ENCODE assay signal across 1 cellular context in the genomic region with DNA sequence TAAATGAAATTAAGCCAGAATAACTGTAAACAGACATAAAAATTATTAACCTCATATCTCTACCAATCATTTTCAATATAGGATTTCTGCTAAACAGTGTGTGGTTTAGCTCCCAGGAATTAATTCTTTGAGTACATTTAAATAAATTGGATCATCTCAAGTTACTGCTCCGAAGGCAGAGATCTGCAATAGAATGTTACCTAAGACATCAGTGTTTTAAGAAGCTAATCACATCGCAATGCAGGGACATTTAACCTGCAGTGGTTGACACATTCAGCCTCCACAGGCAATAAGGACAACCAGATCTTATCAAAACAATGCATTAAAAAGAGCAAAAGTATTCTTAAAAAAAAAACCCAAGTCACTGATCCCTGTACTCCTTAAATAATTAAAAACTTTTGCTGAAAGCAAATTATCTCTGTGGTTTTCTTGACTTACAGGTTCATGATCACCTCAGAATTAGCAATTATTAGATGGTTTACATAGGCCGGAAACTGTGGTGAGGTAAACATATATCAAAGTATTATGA.
TF ChIP-seq lines count a peak whose summit lies in the region.

No MANE protein-coding gene starts in this region.

TF ChIP-seq in HEK293, 187 proteins besides CTCF, POLR2A, EP300 and RAD21 (continued from another document):
- TF ChIP-seq ZNF175 (tag by site-specific recombination; IDR thresholded peaks at IDR 0.05) (no peak), ZNF366 (tag by site-specific recombination; conservative IDR thresholded peaks at IDR 0.05) (peak; percentile 67; the same call in 1 of the 2 replicates), ZNF214 (tag by site-specific recombination; IDR thresholded peaks at IDR 0.05; ENCODE audit: borderline replicate concordance) (no peak), IKZF3 (tag by site-specific recombination; IDR thresholded peaks at IDR 0.05) (peak; percentile 40), ZNF521 (tag by site-specific recombination; IDR thresholded peaks at IDR 0.05) (no peak), ZNF133 (tag by site-specific recombination; IDR thresholded peaks at IDR 0.05) (no peak), ZNF248 (tag by site-specific recombination; IDR thresholded peaks at IDR 0.05) (no peak), ZNF391 (tag by site-specific recombination; IDR thresholded peaks at IDR 0.05; ENCODE audit: borderline replicate concordance, low read depth) (no peak), ZBTB44 (tag by site-specific recombination; IDR thresholded peaks at IDR 0.05) (peak; percentile 84), KLF8 (tag by site-specific recombination; IDR thresholded peaks at IDR 0.05) (no peak), ZNF555 (tag by site-specific recombination; conservative IDR thresholded peaks at IDR 0.05) (no peak), ZBTB21 (tag by site-specific recombination; IDR thresholded peaks at IDR 0.05) (no peak), ZFP41 (tag by site-specific recombination; IDR thresholded peaks at IDR 0.05; ENCODE audit: borderline replicate concordance) (no peak), ZFP37 (tag by site-specific recombination; IDR thresholded peaks at IDR 0.05) (no peak)
- TF ChIP-seq, protein P1, sequence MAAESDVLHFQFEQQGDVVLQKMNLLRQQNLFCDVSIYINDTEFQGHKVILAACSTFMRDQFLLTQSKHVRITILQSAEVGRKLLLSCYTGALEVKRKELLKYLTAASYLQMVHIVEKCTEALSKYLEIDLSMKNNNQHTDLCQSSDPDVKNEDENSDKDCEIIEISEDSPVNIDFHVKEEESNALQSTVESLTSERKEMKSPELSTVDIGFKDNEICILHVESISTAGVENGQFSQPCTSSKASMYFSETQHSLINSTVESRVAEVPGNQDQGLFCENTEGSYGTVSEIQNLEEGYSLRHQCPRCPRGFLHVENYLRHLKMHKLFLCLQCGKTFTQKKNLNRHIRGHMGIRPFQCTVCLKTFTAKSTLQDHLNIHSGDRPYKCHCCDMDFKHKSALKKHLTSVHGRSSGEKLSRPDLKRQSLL (tag by site-specific recombination; IDR thresholded peaks at IDR 0.05), result no peak
TF ChIP-seq in HEK293: peak in this region for 8.
